3 cellular contexts compared by ENCODE assay signal in the genomic region with DNA sequence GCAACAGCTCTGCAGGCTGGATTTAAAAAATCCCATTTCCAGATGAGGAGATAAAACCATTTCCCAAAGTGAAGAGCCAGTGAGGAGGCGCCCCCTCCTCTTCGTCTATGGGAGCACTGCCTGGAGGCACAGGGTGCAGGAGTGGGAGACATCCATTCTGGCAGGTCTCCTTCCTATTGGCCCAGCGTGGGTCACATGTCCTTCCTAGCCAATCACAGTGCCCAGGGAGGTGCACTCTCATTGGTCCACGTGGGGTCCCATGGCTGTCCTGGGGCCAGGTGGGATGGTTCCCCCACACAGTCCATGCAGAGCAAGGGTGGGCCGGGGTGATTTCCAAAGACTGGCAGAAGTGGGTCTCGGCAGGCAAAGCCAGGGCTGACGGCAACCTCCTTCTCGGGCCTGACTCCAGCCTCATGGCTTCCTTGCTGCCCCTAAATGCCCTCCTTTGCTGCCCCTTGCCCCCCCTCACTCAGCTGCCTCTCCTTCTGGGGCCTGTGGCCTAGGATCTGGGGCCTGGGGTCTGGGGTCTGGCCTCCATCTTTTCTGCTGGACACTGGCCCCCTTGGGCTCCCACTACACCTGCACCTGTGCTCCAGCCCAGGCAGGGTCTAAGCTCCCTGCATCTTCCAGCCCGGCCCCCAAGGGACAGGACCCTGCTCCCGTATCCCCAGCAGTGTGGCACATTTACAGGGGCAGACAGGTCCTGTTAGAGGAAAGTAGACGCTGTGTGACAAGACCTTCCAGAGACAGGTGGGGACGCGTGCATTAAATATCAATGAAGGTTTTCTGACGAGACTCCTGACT.
A peak's percentile ranks its signal among the peaks of the same experiment; 100 is the strongest.
TF ChIP-seq lines count a peak whose summit lies in the region.

No MANE protein-coding gene starts in this region.

TF ChIP-seq in HCT116, 20 proteins besides CTCF, POLR2A, EP300 and RAD21 (continues in another document):
- no peak for TF ChIP-seq TCF7L2 (IDR thresholded peaks at IDR 0.05; ENCODE audit: borderline replicate concordance, extremely low read depth, insufficient read depth, insufficient read length)
- TF ChIP-seq POLR2AphosphoS5 (IDR thresholded peaks at IDR 0.05; ENCODE audit: low read depth, low read length), result no peak
- no peak for TF ChIP-seq ELF1 (IDR thresholded peaks at IDR 0.05; ENCODE audit: borderline replicate concordance, low read depth)
- TF ChIP-seq, protein P1, sequence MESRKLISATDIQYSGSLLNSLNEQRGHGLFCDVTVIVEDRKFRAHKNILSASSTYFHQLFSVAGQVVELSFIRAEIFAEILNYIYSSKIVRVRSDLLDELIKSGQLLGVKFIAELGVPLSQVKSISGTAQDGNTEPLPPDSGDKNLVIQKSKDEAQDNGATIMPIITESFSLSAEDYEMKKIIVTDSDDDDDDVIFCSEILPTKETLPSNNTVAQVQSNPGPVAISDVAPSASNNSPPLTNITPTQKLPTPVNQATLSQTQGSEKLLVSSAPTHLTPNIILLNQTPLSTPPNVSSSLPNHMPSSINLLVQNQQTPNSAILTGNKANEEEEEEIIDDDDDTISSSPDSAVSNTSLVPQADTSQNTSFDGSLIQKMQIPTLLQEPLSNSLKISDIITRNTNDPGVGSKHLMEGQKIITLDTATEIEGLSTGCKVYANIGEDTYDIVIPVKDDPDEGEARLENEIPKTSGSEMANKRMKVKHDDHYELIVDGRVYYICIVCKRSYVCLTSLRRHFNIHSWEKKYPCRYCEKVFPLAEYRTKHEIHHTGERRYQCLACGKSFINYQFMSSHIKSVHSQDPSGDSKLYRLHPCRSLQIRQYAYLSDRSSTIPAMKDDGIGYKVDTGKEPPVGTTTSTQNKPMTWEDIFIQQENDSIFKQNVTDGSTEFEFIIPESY (IDR thresholded peaks at IDR 0.05; ENCODE audit: extremely low read depth, insufficient replicate concordance, low read length), result no peak
- TF ChIP-seq, protein P2, sequence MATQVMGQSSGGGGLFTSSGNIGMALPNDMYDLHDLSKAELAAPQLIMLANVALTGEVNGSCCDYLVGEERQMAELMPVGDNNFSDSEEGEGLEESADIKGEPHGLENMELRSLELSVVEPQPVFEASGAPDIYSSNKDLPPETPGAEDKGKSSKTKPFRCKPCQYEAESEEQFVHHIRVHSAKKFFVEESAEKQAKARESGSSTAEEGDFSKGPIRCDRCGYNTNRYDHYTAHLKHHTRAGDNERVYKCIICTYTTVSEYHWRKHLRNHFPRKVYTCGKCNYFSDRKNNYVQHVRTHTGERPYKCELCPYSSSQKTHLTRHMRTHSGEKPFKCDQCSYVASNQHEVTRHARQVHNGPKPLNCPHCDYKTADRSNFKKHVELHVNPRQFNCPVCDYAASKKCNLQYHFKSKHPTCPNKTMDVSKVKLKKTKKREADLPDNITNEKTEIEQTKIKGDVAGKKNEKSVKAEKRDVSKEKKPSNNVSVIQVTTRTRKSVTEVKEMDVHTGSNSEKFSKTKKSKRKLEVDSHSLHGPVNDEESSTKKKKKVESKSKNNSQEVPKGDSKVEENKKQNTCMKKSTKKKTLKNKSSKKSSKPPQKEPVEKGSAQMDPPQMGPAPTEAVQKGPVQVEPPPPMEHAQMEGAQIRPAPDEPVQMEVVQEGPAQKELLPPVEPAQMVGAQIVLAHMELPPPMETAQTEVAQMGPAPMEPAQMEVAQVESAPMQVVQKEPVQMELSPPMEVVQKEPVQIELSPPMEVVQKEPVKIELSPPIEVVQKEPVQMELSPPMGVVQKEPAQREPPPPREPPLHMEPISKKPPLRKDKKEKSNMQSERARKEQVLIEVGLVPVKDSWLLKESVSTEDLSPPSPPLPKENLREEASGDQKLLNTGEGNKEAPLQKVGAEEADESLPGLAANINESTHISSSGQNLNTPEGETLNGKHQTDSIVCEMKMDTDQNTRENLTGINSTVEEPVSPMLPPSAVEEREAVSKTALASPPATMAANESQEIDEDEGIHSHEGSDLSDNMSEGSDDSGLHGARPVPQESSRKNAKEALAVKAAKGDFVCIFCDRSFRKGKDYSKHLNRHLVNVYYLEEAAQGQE (IDR thresholded peaks at IDR 0.05; ENCODE audit: low read depth), result no peak
- TF ChIP-seq EGR1 (IDR thresholded peaks at IDR 0.05; ENCODE audit: low read depth), result no peak
- no peak for TF ChIP-seq SP1 (IDR thresholded peaks at IDR 0.05; ENCODE audit: low read depth)
- no peak for TF ChIP-seq JUND (IDR thresholded peaks at IDR 0.05)
- TF ChIP-seq, protein P3, sequence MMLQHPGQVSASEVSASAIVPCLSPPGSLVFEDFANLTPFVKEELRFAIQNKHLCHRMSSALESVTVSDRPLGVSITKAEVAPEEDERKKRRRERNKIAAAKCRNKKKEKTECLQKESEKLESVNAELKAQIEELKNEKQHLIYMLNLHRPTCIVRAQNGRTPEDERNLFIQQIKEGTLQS (IDR thresholded peaks at IDR 0.05), result no peak
- TF ChIP-seq CEBPB (IDR thresholded peaks at IDR 0.05; ENCODE audit: low read depth), result no peak
- no peak for TF ChIP-seq SRF (IDR thresholded peaks at IDR 0.05; ENCODE audit: low read depth)
- no peak for TF ChIP-seq YY1 (IDR thresholded peaks at IDR 0.05; ENCODE audit: extremely low read depth, insufficient replicate concordance, low read depth, low read length)
- TF ChIP-seq CBX3 (IDR thresholded peaks at IDR 0.05; ENCODE audit: low read depth), result no peak
- TF ChIP-seq FOSL1 (IDR thresholded peaks at IDR 0.05; ENCODE audit: low read depth), result no peak

TF ChIP-seq in Ishikawa, 13 proteins besides CTCF, POLR2A, EP300 and RAD21:
- TF ChIP-seq, protein P4, sequence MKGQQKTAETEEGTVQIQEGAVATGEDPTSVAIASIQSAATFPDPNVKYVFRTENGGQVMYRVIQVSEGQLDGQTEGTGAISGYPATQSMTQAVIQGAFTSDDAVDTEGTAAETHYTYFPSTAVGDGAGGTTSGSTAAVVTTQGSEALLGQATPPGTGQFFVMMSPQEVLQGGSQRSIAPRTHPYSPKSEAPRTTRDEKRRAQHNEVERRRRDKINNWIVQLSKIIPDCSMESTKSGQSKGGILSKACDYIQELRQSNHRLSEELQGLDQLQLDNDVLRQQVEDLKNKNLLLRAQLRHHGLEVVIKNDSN (IDR thresholded peaks at IDR 0.05), result peak; percentile 57
- no peak for TF ChIP-seq YY1 (IDR thresholded peaks at IDR 0.05; ENCODE audit: low read depth)
- TF ChIP-seq FOXM1 (IDR thresholded peaks at IDR 0.05; ENCODE audit: borderline replicate concordance, low read depth), result no peak

TF ChIP-seq in H1, 55 proteins besides CTCF, POLR2A, EP300 and RAD21:
- TF ChIP-seq KDM4A (IDR thresholded peaks at IDR 0.05; ENCODE audit: low read depth, low read length, severe bottlenecking), result no peak
- TF ChIP-seq, protein P5, sequence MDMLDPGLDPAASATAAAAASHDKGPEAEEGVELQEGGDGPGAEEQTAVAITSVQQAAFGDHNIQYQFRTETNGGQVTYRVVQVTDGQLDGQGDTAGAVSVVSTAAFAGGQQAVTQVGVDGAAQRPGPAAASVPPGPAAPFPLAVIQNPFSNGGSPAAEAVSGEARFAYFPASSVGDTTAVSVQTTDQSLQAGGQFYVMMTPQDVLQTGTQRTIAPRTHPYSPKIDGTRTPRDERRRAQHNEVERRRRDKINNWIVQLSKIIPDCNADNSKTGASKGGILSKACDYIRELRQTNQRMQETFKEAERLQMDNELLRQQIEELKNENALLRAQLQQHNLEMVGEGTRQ (IDR thresholded peaks at IDR 0.05; ENCODE audit: low read length), result peak; percentile 49; the same call in 1 of the 2 replicates
